Comparison of ENCODE assay signal across 27 cellular contexts in genomic region chr3:2822611-2823010, GRCh38.
"Had no signal": no experiment of that assay in that cellular context is flagged by ENCODE, and none has a peak within 500 bp of the region (broad histone marks: within the 10 kb centered on the region; RNA-seq: fewer than 3 reads in every experiment).

No MANE protein-coding gene starts in this region.

- H3K4me1 ChIP-seq: adrenal gland, breast epithelium, esophagus squamous epithelium, heart left ventricle had no signal

- H3K36me3 ChIP-seq: adrenal gland, cardiac muscle cell, esophagus squamous epithelium, heart left ventricle, WERI-Rb-1 had no signal

- H3K9me3 ChIP-seq: adrenal gland, breast epithelium, esophagus squamous epithelium, heart left ventricle had no signal

- ATAC-seq: activated CD4-positive, CD25-positive, alpha-beta regulatory T cell treated with anti-CD3 and anti-CD28 coated beads, Interleukin-2, amount 50 U/mL, for 24 hours; activated CD8-positive, alpha-beta T cell treated with anti-CD3 and anti-CD28 coated beads for 36 hours; activated naive CD8-positive, alpha-beta T cell treated with anti-CD3 and anti-CD28 coated beads, Interleukin-2, amount 50 U/mL, for 24 hours; activated T-cell treated with anti-CD3 and anti-CD28 coated beads, Interleukin-2, amount 50 U/mL, for 4 hours; activated T-helper 17 cell treated with anti-CD3 and anti-CD28 coated beads, Interleukin-2, amount 50 U/mL, for 72 hours; heart left ventricle; T-helper 17 cell had no signal

- H3K27ac ChIP-seq: adrenal gland, breast epithelium, cardiac muscle cell, epithelial cell of prostate, esophagus squamous epithelium, heart left ventricle, WERI-Rb-1 had no signal

- H3K4me3 ChIP-seq: adrenal gland, breast epithelium, cardiac muscle cell, esophagus squamous epithelium, heart left ventricle had no signal

- DNase-seq: activated B cell treated with CpG ODN at 0.5 μM for 24 hours; activated CD4-positive, alpha-beta T cell treated with anti-CD3 and anti-CD28 coated beads for 48 hours; activated CD4-positive, alpha-beta T cell treated with anti-CD3 and anti-CD28 coated beads, Interleukin-2, amount 50 U/mL, for 1 hour; activated CD4-positive, alpha-beta T cell treated with anti-CD3 and anti-CD28 coated beads, Interleukin-2, amount 50 U/mL, for 48 hours; activated CD8-positive, alpha-beta memory T cell treated with anti-CD3 and anti-CD28 coated beads for 24 hours; activated CD8-positive, alpha-beta T cell treated with anti-CD3 and anti-CD28 coated beads for 36 hours; activated effector memory CD4-positive, alpha-beta T cell treated with Interleukin-2 at 50 U/mL for 16 hours; activated naive CD4-positive, alpha-beta T cell treated with anti-CD3 and anti-CD28 coated beads for 36 hours; activated naive CD8-positive, alpha-beta T cell treated with anti-CD3 and anti-CD28 coated beads for 36 hours; activated naive CD8-positive, alpha-beta T cell treated with anti-CD3 and anti-CD28 coated beads, Interleukin-2, amount 50 U/mL, for 24 hours; activated T-cell treated with anti-CD3 and anti-CD28 coated beads, Interleukin-2, amount 50 U/mL, for 4 hours; adrenal gland; aorta; central memory CD4-positive, alpha-beta T cell; cortex of kidney; effector CD8-positive, alpha-beta T cell; esophagus squamous epithelium; glutamatergic neuron; heart left ventricle; T-helper 1 cell; T-helper 17 cell; WERI-Rb-1 had no signal

- H3K27me3 ChIP-seq: adrenal gland, breast epithelium, cardiac muscle cell, esophagus squamous epithelium, heart left ventricle had no signal
